Comparison of ENCODE assay signal across 14 cellular contexts in the genomic region with DNA sequence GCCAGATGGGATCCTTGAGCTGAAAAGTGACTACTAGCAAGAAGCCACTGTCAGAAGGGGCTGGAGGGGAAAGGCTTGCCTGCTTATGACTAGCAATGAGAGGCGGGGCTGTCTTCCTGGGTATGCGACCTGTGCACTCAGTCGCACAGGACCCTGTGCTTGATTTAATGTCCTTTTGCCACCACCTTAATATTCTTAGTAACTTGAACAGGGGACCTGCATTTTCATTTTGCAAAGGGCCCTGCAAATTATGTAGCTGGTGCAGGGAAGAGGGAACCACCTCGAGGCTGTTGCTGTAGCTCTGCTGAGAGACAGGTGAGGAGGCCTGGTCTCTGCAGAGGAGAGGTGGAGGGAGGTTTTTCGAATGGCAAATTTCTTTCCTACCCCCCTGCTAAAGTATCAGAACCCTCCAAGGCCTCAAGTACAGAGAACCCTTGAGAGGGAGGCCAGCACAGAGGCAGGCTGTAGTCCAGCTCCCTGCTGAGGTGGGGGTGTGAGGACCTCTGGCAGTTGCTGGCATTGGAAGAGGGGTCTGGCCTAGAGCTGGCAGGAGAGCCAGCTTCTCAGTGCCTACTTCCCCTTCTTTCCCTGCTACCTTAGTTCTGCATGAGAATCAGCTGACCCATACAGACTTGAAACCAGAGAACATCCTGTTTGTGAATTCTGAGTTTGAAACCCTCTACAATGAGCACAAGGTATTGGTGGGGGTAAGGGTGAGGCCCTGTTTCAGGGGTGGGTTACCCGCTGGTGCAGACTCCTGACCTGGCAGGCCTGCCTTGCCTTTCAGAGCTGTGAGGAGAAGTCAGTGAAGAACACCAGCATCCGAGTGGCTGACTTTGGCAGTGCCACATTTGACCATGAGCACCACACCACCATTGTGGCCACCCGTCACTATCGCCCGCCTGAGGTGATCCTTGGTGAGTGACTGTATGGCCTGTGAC. TPM values are rescaled to one million over a fixed set of nuclear protein-coding genes. Genes with fewer than 3 reads are reported as not detected.
DNase-seq lines count a peak whose midpoint lies in the region; ATAC-seq, FAIRE-seq and TF ChIP-seq lines count a peak whose summit lies in the region.
"Had no signal": no experiment of that assay in that cellular context is flagged by ENCODE, and none has a peak within 500 bp of the region (broad histone marks: within the 10 kb centered on the region; RNA-seq: fewer than 3 reads in every experiment).

No MANE protein-coding gene starts in this region.

- BruUV-seq in HepG2 (replicated peaks; lab: Mats Ljungman, UMichigan), result no TSS peak

- no peak overlapping the region for H3K4me3 ChIP-seq in HepG2 (replicated peaks in 1 of 3; ENCODE audit: insufficient read depth in 1 of 3, low read depth in 2 of 3, low read length in 3 of 3)
- H3K4me3 ChIP-seq in right lobe of liver, result no peak overlapping the region
- no peak overlapping the region for H3K4me3 ChIP-seq in upper lobe of right lung
- H3K4me3 ChIP-seq: heart left ventricle had no signal

- no peaks in the 10 kb centered on the region for H3K9me3 Mint-ChIP-seq in activated CD8-positive, alpha-beta T cell treated with anti-CD3 and anti-CD28 coated beads for 36 hours

- no peak for DNase-seq in HepG2 (ENCODE audit: low spot score)
- no peak for DNase-seq in right lobe of liver
- DNase-seq in activated CD8-positive, alpha-beta T cell treated with anti-CD3 and anti-CD28 coated beads for 36 hours, result no peak
- DNase-seq in upper lobe of right lung, result no peak
- no peak for DNase-seq in GDM1 (lab: John Stamatoyannopoulos, UW)
- DNase-seq: cortex of kidney; heart left ventricle; NCI-H1105 treated with DMSO at 0.1 percent for 48 hours; Right ventricle myocardium superior; stimulated activated CD4-positive, alpha-beta T cell treated with anti-CD3 and anti-CD28 coated beads, Interleukin-12 subunit alpha, Interleukin-12 subunit beta, amount 100 ng/mL, for 4 hours had no signal

- TF ChIP-seq POLR2A in HepG2 (IDR thresholded peaks at IDR 0.05; ENCODE audit: insufficient read depth in 1 of 2, low read depth in 2 of 2, low read length in 2 of 2), result peak in 1 of 2 experiments; percentile 14; a peak in 1 of 4 replicates
- no peak for TF ChIP-seq POLR2A in right lobe of liver (IDR thresholded peaks at IDR 0.05)

- H3K4me1 Mint-ChIP-seq in activated CD8-positive, alpha-beta T cell treated with anti-CD3 and anti-CD28 coated beads for 36 hours (ENCODE audit: low read depth), result peaks cover 36% of the 10 kb centered on the region

- TF ChIP-seq CTCF in HepG2 (CRISPR knock-in tag; IDR thresholded peaks at IDR 0.05) (no peak), right lobe of liver (IDR thresholded peaks at IDR 0.05) (no peak), upper lobe of right lung (IDR thresholded peaks at IDR 0.05) (no peak)
- no peak for TF ChIP-seq CTCF in activated CD8-positive, alpha-beta T cell treated with anti-CD3 and anti-CD28 coated beads for 36 hours (IDR thresholded peaks at IDR 0.05)

- peaks cover 21% of the 10 kb centered on the region for H4K20me1 ChIP-seq in HepG2 (ENCODE audit: insufficient read depth, low read length)

- H3K27ac ChIP-seq in HepG2 (ENCODE audit: extremely low read length, insufficient read depth, low read length) (no peak overlapping the region), right lobe of liver (no peak overlapping the region), upper lobe of right lung (peak overlapping the region; percentile 3)
- H3K27ac ChIP-seq: C4-2B, heart left ventricle had no signal

- no peak overlapping the region for H3K4me3 Mint-ChIP-seq in activated CD8-positive, alpha-beta T cell treated with anti-CD3 and anti-CD28 coated beads for 36 hours

- peaks cover 60% of the 10 kb centered on the region for H3K36me3 Mint-ChIP-seq in activated CD8-positive, alpha-beta T cell treated with anti-CD3 and anti-CD28 coated beads for 36 hours (ENCODE audit: low read depth)

- H2AFZ ChIP-seq in HepG2 (ENCODE audit: low read length), result no peak overlapping the region

- POLR2A ChIA-PET in HepG2 (lab: Yijun Ruan, JAX), result no interaction called here
- POLR2A ChIA-PET in activated CD8-positive, alpha-beta T cell treated with anti-CD3 and anti-CD28 coated beads for 36 hours (lab: Charles Lee), result interaction anchor here (1.0 to 1.8 kb wide), 5 partner anchors 11 to 321 kb away, joined by 3 to 6 read pairs (median 3); no protein-coding TSS in a partner anchor

- intact Hi-C loops in HepG2 (cut with micrococcal nuclease; ENCODE audit: unreplicated experiment), result no loop called here
- intact Hi-C loops in right lobe of liver (cut with DNase I), result no loop called here
- intact Hi-C loops in activated CD8-positive, alpha-beta T cell treated with anti-CD3 and anti-CD28 coated beads for 36 hours (cut with micrococcal nuclease), result no loop called here
- intact Hi-C loops in upper lobe of right lung (cut with DNase I), result loop anchor here (5.0 kb wide), 1 partner anchor 150 kb away; no protein-coding TSS in a partner anchor

- no peak for FAIRE-seq in HepG2 (lab: Jason Lieb, UNC)

- H3K9ac ChIP-seq in HepG2 (ENCODE audit: insufficient read depth, low read depth, low read length), result no peak overlapping the region

- H3K79me2 ChIP-seq in HepG2 (ENCODE audit: insufficient read depth, low read length), result no peaks in the 10 kb centered on the region

- no peaks in the 10 kb centered on the region for H3K27me3 ChIP-seq in HepG2 (ENCODE audit: control insufficient read depth in 1 of 2, insufficient read depth in 2 of 2, low read length in 2 of 2)
- no peaks in the 10 kb centered on the region for H3K27me3 ChIP-seq in right lobe of liver
- H3K27me3 ChIP-seq in upper lobe of right lung, result no peaks in the 10 kb centered on the region
- H3K27me3 ChIP-seq: heart left ventricle had no signal

- no peak overlapping the region for H3K4me2 ChIP-seq in HepG2 (ENCODE audit: low read depth, low read length)

- H3K36me3 ChIP-seq in HepG2 (replicated peaks in 1 of 2; ENCODE audit: control insufficient read depth in 1 of 2, insufficient read depth in 2 of 2, low read length in 2 of 2) (peaks cover 66 to 87% of the 10 kb centered on the region in 2 experiments), right lobe of liver (peaks cover 7 to 81% (median 52%) of the 10 kb centered on the region in 4 donors), upper lobe of right lung (peaks cover 98% of the 10 kb centered on the region)

- ATAC-seq in HepG2 (no peak), right lobe of liver (no peak), HG03108 (IDR thresholded peaks at IDR 0.05; ENCODE audit: unreplicated experiment) (peak; percentile 62), upper lobe of right lung (peak; percentile 5), GM19467 (IDR thresholded peaks at IDR 0.05; ENCODE audit: unreplicated experiment) (no peak), HG02610 (IDR thresholded peaks at IDR 0.05; ENCODE audit: unreplicated experiment) (no peak)
- peak; percentile 40 for ATAC-seq in activated CD8-positive, alpha-beta T cell treated with anti-CD3 and anti-CD28 coated beads for 36 hours
- ATAC-seq: heart left ventricle had no signal

- no peak for TF ChIP-seq RAD21 in HepG2 (CRISPR knock-in tag; IDR thresholded peaks at IDR 0.05)

- H3K4me1 ChIP-seq in HepG2 (ENCODE audit: insufficient read depth, low read length), result peaks cover 18% of the 10 kb centered on the region
- H3K4me1 ChIP-seq in right lobe of liver, result peaks cover 0 to 11% (median 5%) of the 10 kb centered on the region in 4 donors
- peaks cover 10% of the 10 kb centered on the region for H3K4me1 ChIP-seq in upper lobe of right lung

- H3K27me3 Mint-ChIP-seq in activated CD8-positive, alpha-beta T cell treated with anti-CD3 and anti-CD28 coated beads for 36 hours, result no peaks in the 10 kb centered on the region

- CTCF ChIA-PET in HepG2 (lab: Yijun Ruan, JAX; ENCODE audit: low intra/inter-chr PET ratio, low total read pairs), result no interaction called here
- CTCF ChIA-PET in activated CD8-positive, alpha-beta T cell treated with anti-CD3 and anti-CD28 coated beads for 36 hours (lab: Charles Lee), result interaction anchor here (1.0 to 6.9 kb wide), 5 partner anchors 8 to 254 kb away, joined by 3 to 79 read pairs (median 4); no protein-coding TSS in a partner anchor

- WGBS in HepG2 (ENCODE audit: low lambda C conversion rate), result 96% methylated on average over 7 of the region's 10 CpGs
- 80% methylated on average over 6 of the region's 10 CpGs for WGBS in right lobe of liver (ENCODE audit: insufficient coverage, low coverage, low lambda C conversion rate, missing lambda C conversion rate)

- TF ChIP-seq EP300 in HepG2 (IDR thresholded peaks at IDR 0.05; ENCODE audit: low read depth in 2 of 2, low read length in 2 of 2) (no peak), HepG2 (CRISPR knock-in tag; IDR thresholded peaks at IDR 0.05; ENCODE audit: borderline replicate concordance) (no peak)

- in situ Hi-C loops in HepG2 (cut with HindIII; ENCODE audit: extremely low pct_ligation_motif_present, low pct_unique_long_range_greater_than_20kb), result no loop called here

- peak overlapping the region; percentile 80 for H3K27ac Mint-ChIP-seq in activated CD8-positive, alpha-beta T cell treated with anti-CD3 and anti-CD28 coated beads for 36 hours

- H3K9me3 ChIP-seq in HepG2 (ENCODE audit: low read length) (no peaks in the 10 kb centered on the region), right lobe of liver (no peaks in the 10 kb centered on the region), upper lobe of right lung (no peaks in the 10 kb centered on the region)
- H3K9me3 ChIP-seq: heart left ventricle had no signal

RNA-seq across cellular contexts. Expression of a gene that starts 11.4 kb away (rescaled TPM):
- total RNA-seq in HepG2 (2016; rRNA removed; fragmentation: Illumina TruSeq; extraction: Trizol) (31.4 and 41.5 TPM in 2 replicates), right lobe of liver (10 to 100 TPM; 27.8 to 44.1 (median 33.2) TPM), upper lobe of right lung (72.9 TPM)
- total RNA-seq in HepG2 (2016; cell fraction: cytosol; rRNA removed; fragmentation: Illumina TruSeq; extraction: Trizol; ENCODE audit: low read depth), result 21.2 TPM in 2 replicates
- total RNA-seq in HepG2 (2016; cell fraction: insoluble cytoplasmic fraction; rRNA removed; fragmentation: Illumina TruSeq; extraction: Trizol), result 29.0 and 39.7 TPM in 2 replicates
- total RNA-seq in HepG2 (2016; cell fraction: membrane; rRNA removed; fragmentation: Illumina TruSeq; extraction: Trizol), result 19.8 and 21.9 TPM in 2 replicates
- 49.0 and 49.2 TPM in 2 replicates for total RNA-seq in HepG2 (2016; cell fraction: nucleus; rRNA removed; fragmentation: Illumina TruSeq; extraction: Trizol)
- 82.0 and 89.1 TPM in 2 replicates for polyA plus RNA-seq in HepG2 (2011; rRNA removed)
- polyA plus RNA-seq in HepG2 (2011; cell fraction: cytosol; rRNA removed), result 59.3 and 68.4 TPM in 2 replicates
- 264 and 302 TPM in 2 replicates for polyA plus RNA-seq in HepG2 (2011; cell fraction: nucleus; rRNA removed)
- polyA plus RNA-seq in HepG2 (2012), result 34.0 and 40.7 TPM in 2 replicates
- 8.0 and 8.4 TPM in 2 replicates for polyA plus RNA-seq in HepG2 (2016; cell fraction: cytosol; fragmentation: Illumina TruSeq; extraction: Trizol; ENCODE audit: low read depth)
- 33.8 and 35.7 TPM in 2 replicates for polyA plus RNA-seq in HepG2 (2016; cell fraction: insoluble cytoplasmic fraction; fragmentation: Illumina TruSeq; extraction: Trizol; ENCODE audit: low read depth)
- polyA plus RNA-seq in HepG2 (2016; cell fraction: membrane; fragmentation: Illumina TruSeq; extraction: Trizol; ENCODE audit: low read depth), result 11.6 and 14.5 TPM in 2 replicates
- polyA plus RNA-seq in HepG2 (2016; cell fraction: nucleus; fragmentation: Illumina TruSeq; extraction: Trizol; ENCODE audit: insufficient read depth, low read depth), result 101 and 109 TPM in 2 replicates
- polyA minus RNA-seq in HepG2 (2011; rRNA and poly(A)+ RNA removed; ENCODE audit: low replicate concordance), result 181 and 249 TPM in 2 replicates
- 23.0 and 27.8 TPM in 2 replicates for polyA minus RNA-seq in HepG2 (2011; cell fraction: cytosol; rRNA and poly(A)+ RNA removed)
- 142 and 155 TPM in 2 replicates for polyA minus RNA-seq in HepG2 (2011; cell fraction: nucleus; rRNA and poly(A)+ RNA removed)
- total RNA-seq in activated CD8-positive, alpha-beta T cell treated with anti-CD3 and anti-CD28 coated beads for 36 hours, result 100 to 1,000 TPM; 159 to 168 TPM

Comparison
In these comparisons a context has a peak if more than half of its experiments do, and no peak if none do; other contexts are left out.
1. ATAC-seq: peak in HG03108 (single experiment), activated CD8-positive, alpha-beta T cell treated with anti-CD3 and anti-CD28 coated beads for 36 hours (single experiment) and upper lobe of right lung (single experiment); none in HepG2 (single experiment), right lobe of liver (0 of 4), GM19467 (single experiment) and HG02610 (single experiment).